Comparison of ENCODE assay signal across 22 cellular contexts in the genomic region with DNA sequence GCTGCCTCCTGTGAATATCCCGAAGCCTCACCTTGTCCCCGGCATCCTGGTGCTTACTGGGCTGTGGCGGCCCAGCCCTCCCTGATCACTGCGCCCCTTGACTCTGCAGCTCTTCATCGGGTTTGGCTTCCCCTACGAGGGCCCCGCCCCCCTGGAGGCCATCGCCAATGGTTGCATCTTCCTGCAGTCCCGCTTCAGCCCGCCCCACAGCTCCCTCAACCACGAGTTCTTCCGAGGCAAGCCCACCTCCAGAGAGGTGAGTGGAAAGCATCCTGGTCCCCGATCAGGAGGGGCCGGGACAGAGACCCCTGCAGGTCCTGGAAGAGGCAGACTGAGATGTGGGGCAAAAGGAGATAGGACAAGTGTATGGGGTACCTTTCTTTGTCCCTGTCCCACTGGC.
"Had no signal": no experiment of that assay in that cellular context is flagged by ENCODE, and none has a peak within 500 bp of the region (broad histone marks: within the 10 kb centered on the region; RNA-seq: fewer than 3 reads in every experiment).

No MANE protein-coding gene starts in this region.

- H3K4me1 ChIP-seq: ascending aorta, body of pancreas, Peyer's patch had no signal

- DNase-seq: activated CD4-positive, alpha-beta T cell treated with anti-CD3 and anti-CD28 coated beads for 48 hours; activated CD4-positive, alpha-beta T cell treated with anti-CD3 and anti-CD28 coated beads, Interleukin-2, amount 50 U/mL, for 4 hours; activated CD4-positive, CD25-positive, alpha-beta regulatory T cell treated with anti-CD3 and anti-CD28 coated beads, Interleukin-2, amount 50 U/mL, for 72 hours; activated CD8-positive, alpha-beta T cell treated with anti-CD3 and anti-CD28 coated beads, Interleukin-2, amount 10 ng/mL, durations not matched to agents 7 days and 5 days; activated effector memory CD4-positive, alpha-beta T cell treated with Interleukin-2 at 50 U/mL for 16 hours; activated naive CD4-positive, alpha-beta T cell; activated T-cell treated with anti-CD3 and anti-CD28 coated beads, Interleukin-2, amount 50 U/mL, for 24 hours; amniotic stem cell; body of pancreas; NCI-H1092; NCI-H1417; NCI-H2029 treated with DMSO at 0.1 percent for 48 hours; Peyer's patch; Right ventricle myocardium superior had no signal

- ATAC-seq: activated CD8-positive, alpha-beta T cell treated with anti-CD3 and anti-CD28 coated beads, Interleukin-2, amount 10 ng/mL, durations not matched to agents 7 days and 5 days; body of pancreas had no signal

- H3K9ac ChIP-seq: KMS-11, SK-N-SH had no signal

- H3K9me3 Mint-ChIP-seq: activated naive CD4-positive, alpha-beta T cell treated with anti-CD3 and anti-CD28 coated beads, Interleukin-2, amount 50 U/mL, for 24 hours; activated T-cell treated with anti-CD3 and anti-CD28 coated beads, Interleukin-2, amount 50 U/mL, for 24 hours; activated T-helper 1 cell treated with anti-CD3 and anti-CD28 coated beads, Interleukin-12 subunit alpha, Interleukin-12 subunit beta, Interleukin-2, Interleukin-4 antibody, amounts not matched to agents 30 ng/mL and 10 ng/mL and 1 ng/mL, durations not matched to agents 14 hours and 24 hours and 36 hours; central memory CD8-positive, alpha-beta T cell had no signal

- H3K4me1 Mint-ChIP-seq: activated naive CD4-positive, alpha-beta T cell treated with anti-CD3 and anti-CD28 coated beads, Interleukin-2, amount 50 U/mL, for 24 hours; central memory CD8-positive, alpha-beta T cell had no signal

- H3K4me3 ChIP-seq: ascending aorta, body of pancreas, Peyer's patch, SJCRH30 had no signal

- H3K36me3 ChIP-seq: ascending aorta, Peyer's patch, SJCRH30 had no signal

- H3K36me3 Mint-ChIP-seq: activated naive CD4-positive, alpha-beta T cell treated with anti-CD3 and anti-CD28 coated beads, Interleukin-2, amount 50 U/mL, for 24 hours had no signal

- H3K27ac ChIP-seq: ascending aorta, body of pancreas, KMS-11, Peyer's patch, RWPE1, SJCRH30 had no signal

- H3K27me3 Mint-ChIP-seq: activated naive CD4-positive, alpha-beta T cell treated with anti-CD3 and anti-CD28 coated beads, Interleukin-2, amount 50 U/mL, for 24 hours; activated T-cell treated with anti-CD3 and anti-CD28 coated beads, Interleukin-2, amount 50 U/mL, for 24 hours; central memory CD8-positive, alpha-beta T cell had no signal

- H3K4me2 ChIP-seq: KMS-11, SK-N-SH had no signal

- H3K27ac Mint-ChIP-seq: activated CD8-positive, alpha-beta T cell treated with anti-CD3 and anti-CD28 coated beads, Interleukin-2, amount 10 ng/mL, durations not matched to agents 7 days and 5 days; activated T-cell treated with anti-CD3 and anti-CD28 coated beads, Interleukin-2, amount 50 U/mL, for 24 hours; activated T-helper 1 cell treated with anti-CD3 and anti-CD28 coated beads, Interleukin-12 subunit alpha, Interleukin-12 subunit beta, Interleukin-2, Interleukin-4 antibody, amounts not matched to agents 30 ng/mL and 10 ng/mL and 1 ng/mL, durations not matched to agents 14 hours and 24 hours and 36 hours had no signal

- H3K4me3 Mint-ChIP-seq: activated CD8-positive, alpha-beta T cell treated with anti-CD3 and anti-CD28 coated beads, Interleukin-2, amount 10 ng/mL, durations not matched to agents 7 days and 5 days; activated naive CD4-positive, alpha-beta T cell treated with anti-CD3 and anti-CD28 coated beads, Interleukin-2, amount 50 U/mL, for 24 hours; activated T-cell treated with anti-CD3 and anti-CD28 coated beads, Interleukin-2, amount 50 U/mL, for 24 hours; activated T-helper 1 cell treated with anti-CD3 and anti-CD28 coated beads, Interleukin-12 subunit alpha, Interleukin-12 subunit beta, Interleukin-2, Interleukin-4 antibody, amounts not matched to agents 30 ng/mL and 10 ng/mL and 1 ng/mL, durations not matched to agents 14 hours and 24 hours and 36 hours; central memory CD8-positive, alpha-beta T cell had no signal

- H3K9me3 ChIP-seq: ascending aorta, body of pancreas, Peyer's patch, SJCRH30, SK-N-SH had no signal

- H3K27me3 ChIP-seq: ascending aorta, Peyer's patch had no signal
